ENCODE assay signal across 18 cellular contexts in the genomic region with DNA sequence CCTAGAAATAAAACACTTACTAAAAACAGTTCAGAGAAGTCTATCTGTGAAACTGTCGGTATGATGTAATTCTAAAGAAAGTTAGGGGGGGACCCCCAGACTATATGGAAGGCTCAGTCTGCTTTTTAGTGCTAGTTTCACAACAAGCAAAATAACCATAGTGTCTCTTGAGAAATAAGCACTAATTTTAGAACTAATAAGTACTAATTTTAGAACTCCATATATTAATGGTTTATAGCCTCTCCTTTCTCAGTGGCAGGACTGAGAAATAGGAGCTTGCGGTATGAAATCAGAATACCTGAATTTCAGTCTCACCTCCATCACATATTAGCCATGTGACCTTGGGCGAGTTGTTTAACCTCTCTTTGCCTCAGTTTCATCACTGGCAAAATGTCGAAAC. TPM values are rescaled to one million over a fixed set of nuclear protein-coding genes. Genes with fewer than 3 reads are reported as not detected.
DNase-seq lines count a peak whose midpoint lies in the region; ATAC-seq and TF ChIP-seq lines count a peak whose summit lies in the region.
"Had no signal": no experiment of that assay in that cellular context is flagged by ENCODE, and none has a peak within 500 bp of the region (broad histone marks: within the 10 kb centered on the region; RNA-seq: fewer than 3 reads in every experiment).

No MANE protein-coding gene starts in this region.

- H3K4me1 Mint-ChIP-seq in neural crest cell, result peaks cover 29% of the 10 kb centered on the region
- H3K4me1 Mint-ChIP-seq: memory B cell had no signal

- no peaks in the 10 kb centered on the region for H3K9me3 Mint-ChIP-seq in neural crest cell
- H3K9me3 Mint-ChIP-seq: activated T-helper 1 cell treated with anti-CD3 and anti-CD28 coated beads, Interleukin-12 subunit alpha, Interleukin-12 subunit beta, Interleukin-2, Interleukin-4 antibody, amounts not matched to agents 30 ng/mL and 10 ng/mL and 1 ng/mL, durations not matched to agents 14 hours and 24 hours and 36 hours; memory B cell; naive thymus-derived CD8-positive, alpha-beta T cell had no signal

- H3K27me3 Mint-ChIP-seq in neural crest cell (ENCODE audit: low read depth), result peaks cover 48% of the 10 kb centered on the region

- no peak for TF ChIP-seq CTCF in neural crest cell (conservative IDR thresholded peaks at IDR 0.05)

- DNase-seq in neural crest cell (ENCODE audit: low read depth, low spot score) (no peak), dedifferentiated amniotic fluid mesenchymal stem cell (ENCODE audit: extremely low spot score) (no peak), cerebellar cortex (ENCODE audit: low spot score) (no peak)
- DNase-seq: activated CD4-positive, alpha-beta T cell treated with anti-CD3 and anti-CD28 coated beads, Interleukin-2, amount 50 U/mL, for 48 hours; BE2C; GDM1; Kasumi-1; naive thymus-derived CD8-positive, alpha-beta T cell; NCI-H1417 treated with DMSO at 0.1 percent for 48 hours; psoas muscle; RPMI8226; small intestine had no signal

- no peaks in the 10 kb centered on the region for H3K36me3 Mint-ChIP-seq in neural crest cell (ENCODE audit: low read depth)
- H3K36me3 Mint-ChIP-seq: memory B cell; naive thymus-derived CD8-positive, alpha-beta T cell had no signal

- ATAC-seq in GM18499 (IDR thresholded peaks at IDR 0.05; ENCODE audit: insufficient read depth, unreplicated experiment) (peak; percentile 43), GM21526 (IDR thresholded peaks at IDR 0.05; ENCODE audit: low FRiP score, unreplicated experiment) (peak; percentile 50), HG03439 (IDR thresholded peaks at IDR 0.05; ENCODE audit: unreplicated experiment) (peak; percentile 62), HG02623 (IDR thresholded peaks at IDR 0.05; ENCODE audit: unreplicated experiment) (no peak)
- ATAC-seq: naive thymus-derived CD8-positive, alpha-beta T cell; psoas muscle had no signal

- no peak overlapping the region for H3K27ac Mint-ChIP-seq in neural crest cell (ENCODE audit: unreplicated experiment)
- H3K27ac Mint-ChIP-seq: activated T-helper 1 cell treated with anti-CD3 and anti-CD28 coated beads, Interleukin-12 subunit alpha, Interleukin-12 subunit beta, Interleukin-2, Interleukin-4 antibody, amounts not matched to agents 30 ng/mL and 10 ng/mL and 1 ng/mL, durations not matched to agents 14 hours and 24 hours and 36 hours; memory B cell; naive thymus-derived CD8-positive, alpha-beta T cell had no signal

- H3K4me3 Mint-ChIP-seq in neural crest cell, result peak overlapping the region; percentile 77

RNA-seq across cellular contexts. Expression of a gene that starts 1.4 kb away (rescaled TPM):
- 0.63 and 1.2 TPM in 2 replicates for total RNA-seq in neural crest cell
- total RNA-seq: naive thymus-derived CD8-positive, alpha-beta T cell had no signal

RNA-seq across cellular contexts. Expression of a gene that starts 32.9 kb away (rescaled TPM):
- 27.1 and 28.7 TPM in 2 replicates for total RNA-seq in neural crest cell
